Comparison of ENCODE assay signal across 8 cellular contexts in the genomic region with DNA sequence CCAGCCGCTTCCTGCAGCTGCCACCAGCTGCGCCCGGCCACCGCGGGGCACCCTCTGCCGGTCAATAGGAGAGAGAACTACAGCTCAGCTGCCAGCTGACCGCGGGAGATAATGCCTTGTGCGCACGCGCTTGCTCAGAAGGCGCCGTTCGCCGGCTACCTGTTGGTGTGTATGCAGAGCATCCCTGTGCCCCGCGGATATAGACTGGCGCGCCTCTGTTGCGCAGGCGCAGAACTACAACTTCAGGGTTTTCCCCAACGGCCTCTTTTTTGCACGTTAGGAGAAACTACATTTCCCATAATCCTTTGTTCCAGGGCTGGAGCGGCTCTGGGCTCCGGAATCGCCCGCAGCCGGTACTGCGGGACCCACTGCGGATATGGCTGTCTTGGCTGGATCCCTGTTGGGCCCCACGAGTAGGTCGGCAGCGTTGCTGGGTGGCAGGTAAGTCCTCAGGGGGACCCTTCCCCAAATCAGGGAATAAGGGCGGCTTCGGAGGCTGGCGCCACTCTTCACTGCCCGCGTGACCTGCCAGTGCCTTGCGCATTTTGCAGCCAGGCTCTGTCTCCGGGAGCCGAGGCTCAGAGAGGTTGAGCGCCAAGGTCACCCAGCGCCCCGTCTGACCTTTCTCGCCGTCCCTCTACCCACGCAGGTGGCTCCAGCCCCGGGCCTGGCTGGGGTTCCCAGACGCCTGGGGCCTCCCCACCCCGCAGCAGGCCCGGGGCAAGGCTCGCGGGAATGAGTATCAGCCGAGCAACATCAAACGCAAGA. TPM values are rescaled to one million over a fixed set of nuclear protein-coding genes. Genes with fewer than 3 reads are reported as not detected.
DNase-seq lines count a peak whose midpoint lies in the region; ATAC-seq and FAIRE-seq lines count a peak whose summit lies in the region.

Gene MRPL34, plus strand, starts transcription at position 356 of the 768 bp plus-strand sequence. Its CDS starts 21 bp downstream, at position 377.

- peak within 1 kb of the TSS; percentile 22 for H3K4me3 ChIP-seq in endocrine pancreas (ENCODE audit: control insufficient read depth, insufficient read depth, low read length)
- H3K4me3 ChIP-seq in mesendoderm (ENCODE audit: low read length) = peak within 1 kb of the TSS; percentile 59

- H3K4ac ChIP-seq in mesendoderm (ENCODE audit: low read depth, low read length) = peak within 1 kb of the TSS; percentile 64

- H4K8ac ChIP-seq in mesendoderm (ENCODE audit: low read depth, low read length) = no peak within 1 kb of the TSS

- FAIRE-seq in HTR-8/SVneo (lab: Jason Lieb, UNC) = peak; percentile 98

- peak within 1 kb of the TSS; percentile 89 for H3K27ac Mint-ChIP-seq in activated CD8-positive, alpha-beta memory T cell treated with anti-CD3 and anti-CD28 coated beads, Interleukin-2, amount 10 ng/mL, durations not matched to agents 7 days and 5 days

- H3K27me3 Mint-ChIP-seq in activated CD8-positive, alpha-beta memory T cell treated with anti-CD3 and anti-CD28 coated beads, Interleukin-2, amount 10 ng/mL, durations not matched to agents 7 days and 5 days = no peaks in the 10 kb centered on the region

- DNase-seq in COR-L47 (lab: John Stamatoyannopoulos, UW) = peak; percentile 99
- DNase-seq in HTR-8/SVneo (ENCODE audit: insufficient read length, low spot score) = peak; percentile 97
- peak; percentile 98 for DNase-seq in NOMO-1 treated with dmso at 0.1 percent for 144 hours (lab: John Stamatoyannopoulos, UW; ENCODE audit: unreplicated experiment)
- DNase-seq in activated CD8-positive, alpha-beta memory T cell treated with anti-CD3 and anti-CD28 coated beads, Interleukin-2, amount 10 ng/mL, durations not matched to agents 7 days and 5 days = peak; percentile 99
- peak; percentile 100 for DNase-seq in mesendoderm
- DNase-seq in stimulated activated CD8-positive, alpha-beta memory T cell treated with anti-CD3 and anti-CD28 coated beads, Interleukin-15, amount 100 ng/mL, for 24 hours (ENCODE audit: low read depth) = peak; percentile 74

- peak within 1 kb of the TSS; percentile 40 for H2AK5ac ChIP-seq in mesendoderm (ENCODE audit: low read length)

- no CpG with 5 or more reads among the region's 55 CpGs for WGBS in mesendoderm (ENCODE audit: extremely low coverage, insufficient coverage, low lambda C conversion rate)

- H3K79me2 ChIP-seq in mesendoderm (ENCODE audit: control insufficient read depth, insufficient read depth, low read length) = peaks cover 9% of the 10 kb centered on the region

- peak within 1 kb of the TSS; percentile 70 for H3K18ac ChIP-seq in mesendoderm (ENCODE audit: low read length)

- no peak within 1 kb of the TSS for H2BK120ac ChIP-seq in mesendoderm (ENCODE audit: low read depth, low read length)

- ATAC-seq in GM21360 (IDR thresholded peaks at IDR 0.05; ENCODE audit: unreplicated experiment) = peak; percentile 65
- peak; percentile 68 for ATAC-seq in activated CD8-positive, alpha-beta memory T cell treated with anti-CD3 and anti-CD28 coated beads, Interleukin-2, amount 10 ng/mL, durations not matched to agents 7 days and 5 days

- peaks cover 54% of the 10 kb centered on the region for H3K4me1 Mint-ChIP-seq in activated CD8-positive, alpha-beta memory T cell treated with anti-CD3 and anti-CD28 coated beads, Interleukin-2, amount 10 ng/mL, durations not matched to agents 7 days and 5 days

- H3K36me3 Mint-ChIP-seq in activated CD8-positive, alpha-beta memory T cell treated with anti-CD3 and anti-CD28 coated beads, Interleukin-2, amount 10 ng/mL, durations not matched to agents 7 days and 5 days = peaks cover 3% of the 10 kb centered on the region

- no peak within 1 kb of the TSS for H2BK15ac ChIP-seq in mesendoderm (replicated peaks; ENCODE audit: low read depth)

- H3K9me3 ChIP-seq in endocrine pancreas (ENCODE audit: control insufficient read depth, low read length) = no peaks in the 10 kb centered on the region

- peak within 1 kb of the TSS; percentile 95 for H3K56ac ChIP-seq in mesendoderm (ENCODE audit: low read length)

- H3K36me3 ChIP-seq in endocrine pancreas (ENCODE audit: control insufficient read depth, insufficient read depth, low read length) = no peaks in the 10 kb centered on the region
- H3K36me3 ChIP-seq in mesendoderm (ENCODE audit: control insufficient read depth, insufficient read depth, low read length) = no peaks in the 10 kb centered on the region

- H3K23ac ChIP-seq in mesendoderm (ENCODE audit: low read length) = no peak within 1 kb of the TSS

- H3K9me3 Mint-ChIP-seq in activated CD8-positive, alpha-beta memory T cell treated with anti-CD3 and anti-CD28 coated beads, Interleukin-2, amount 10 ng/mL, durations not matched to agents 7 days and 5 days (ENCODE audit: low read depth) = no peaks in the 10 kb centered on the region

- H3K79me1 ChIP-seq in mesendoderm (ENCODE audit: low read length) = peaks cover 8% of the 10 kb centered on the region

- H3K27ac ChIP-seq in mesendoderm (ENCODE audit: low read depth, low read length) = peak within 1 kb of the TSS; percentile 76

- no peak within 1 kb of the TSS for H2BK5ac ChIP-seq in mesendoderm (ENCODE audit: low read length)

- H3K27me3 ChIP-seq in endocrine pancreas (ENCODE audit: control insufficient read depth, insufficient read depth, low read length) (no peaks in the 10 kb centered on the region), mesendoderm (ENCODE audit: insufficient read depth, low read length, poor library complexity) (no peaks in the 10 kb centered on the region)

- peak within 1 kb of the TSS; percentile 88 for H3K9ac ChIP-seq in endocrine pancreas (ENCODE audit: control insufficient read depth, insufficient read depth, low read length)
- H3K9ac ChIP-seq in mesendoderm (ENCODE audit: low read length) = peak within 1 kb of the TSS; percentile 90

- CTCF ChIA-PET in activated CD8-positive, alpha-beta memory T cell treated with anti-CD3 and anti-CD28 coated beads, Interleukin-2, amount 10 ng/mL, durations not matched to agents 7 days and 5 days (lab: Charles Lee) = interaction anchor here (0.6 to 6.2 kb wide), 23 partner anchors 10 to 270 kb away, joined by 3 to 44 read pairs (median 4); partner anchors contain the start of genes ANO8, BABAM1, BST2 and USHBP1

- H3K4me1 ChIP-seq in endocrine pancreas (ENCODE audit: control insufficient read depth, insufficient read depth, low read length) (no peaks in the 10 kb centered on the region), mesendoderm (ENCODE audit: control insufficient read depth, low read depth, low read length) (peaks cover 6% of the 10 kb centered on the region)

- peak within 1 kb of the TSS; percentile 58 for H3K4me2 ChIP-seq in mesendoderm (ENCODE audit: low read length)

- H3K4me3 Mint-ChIP-seq in activated CD8-positive, alpha-beta memory T cell treated with anti-CD3 and anti-CD28 coated beads, Interleukin-2, amount 10 ng/mL, durations not matched to agents 7 days and 5 days = peak within 1 kb of the TSS; percentile 87

- no peak within 1 kb of the TSS for H4K5ac ChIP-seq in mesendoderm (ENCODE audit: low read length)

RNA-seq across cellular contexts. Expression of gene MRPL34, which starts in this region (rescaled TPM):
- 100 to 1,000 TPM in 1 of 2 experiments, 10 to 100 TPM in 1; 94.7 to 115 TPM for total RNA-seq in activated CD8-positive, alpha-beta memory T cell treated with anti-CD3 and anti-CD28 coated beads, Interleukin-2, amount 10 ng/mL, durations not matched to agents 7 days and 5 days
- polyA plus RNA-seq in mesendoderm (2013, experiment 1 of 2) = 73.8 TPM
- polyA plus RNA-seq in mesendoderm (2013, experiment 2 of 2) = 75.8 TPM

Comparison
In these comparisons a context has a peak if more than half of its experiments do, and no peak if none do; other contexts are left out.
1. Peak in every context shown above with its lines: DNase-seq, ATAC-seq, H3K4me3 ChIP-seq and H3K27ac ChIP-seq.